In genomic region chr4:36582214-36582613, GRCh38 we compare ENCODE assay signal across 8 cellular contexts.
"Had no signal": no experiment of that assay in that cellular context is flagged by ENCODE, and none has a peak within 500 bp of the region (broad histone marks: within the 10 kb centered on the region; RNA-seq: fewer than 3 reads in every experiment).

No MANE protein-coding gene starts in this region.

- H3K4me3 ChIP-seq: GM23338, K562 had no signal

- FAIRE-seq: H1, H54, HTR-8/SVneo, K562 had no signal

- H3K27ac Mint-ChIP-seq: GM23338, H9 had no signal

- H3K4me1 Mint-ChIP-seq: GM23338 had no signal

- DNase-seq: H9, HCEC 1CT, IMR-90 had no signal

- H3K4me3 Mint-ChIP-seq: GM23338, H9 had no signal
